ENCODE assay signal across 12 cellular contexts in the genomic region with DNA sequence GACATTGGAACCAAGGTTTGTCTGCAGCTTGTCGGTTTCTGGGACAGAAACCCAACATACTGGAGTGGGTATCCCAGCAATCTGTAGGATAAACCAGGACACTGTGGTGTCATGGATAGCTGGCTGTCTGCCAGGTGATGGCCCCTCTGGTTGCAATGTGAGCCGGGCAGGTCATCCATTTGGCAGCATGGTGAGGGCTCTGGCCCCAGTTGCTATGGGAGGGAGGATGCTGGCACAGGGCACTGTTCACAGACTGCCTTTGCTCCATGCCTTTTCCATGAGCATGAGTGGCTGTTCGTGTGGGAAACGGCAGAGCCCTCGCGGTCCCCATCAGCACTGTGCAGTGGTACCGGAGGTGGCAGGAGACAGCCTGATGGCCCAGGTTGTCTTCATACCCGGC. TPM values are rescaled to one million over a fixed set of nuclear protein-coding genes. Genes with fewer than 3 reads are reported as not detected.
DNase-seq lines count a peak whose midpoint lies in the region; ATAC-seq and TF ChIP-seq lines count a peak whose summit lies in the region.
"Had no signal": no experiment of that assay in that cellular context is flagged by ENCODE, and none has a peak within 500 bp of the region (broad histone marks: within the 10 kb centered on the region; RNA-seq: fewer than 3 reads in every experiment).

No MANE protein-coding gene starts in this region.

- H3K4me1 Mint-ChIP-seq in osteocyte (ENCODE audit: unreplicated experiment), result peaks cover 28% of the 10 kb centered on the region

- no peaks in the 10 kb centered on the region for H3K9me3 ChIP-seq in right cardiac atrium (ENCODE audit: control insufficient read depth, low read length)

- no peak for TF ChIP-seq CTCF in osteocyte (IDR thresholded peaks at IDR 0.05)

- DNase-seq in right cardiac atrium (peak in 2 of 3 donors; percentile 32 to 67), Right ventricle myocardium inferior (ENCODE audit: missing footprints) (no peak), ecto neural progenitor cell (ENCODE audit: low spot score) (peak; percentile 28), osteocyte (ENCODE audit: extremely low spot score, unreplicated experiment) (peak; percentile 76), NCI-H82 treated with DMSO at 0.1 percent for 48 hours (lab: John Stamatoyannopoulos, UW; ENCODE audit: unreplicated experiment) (no peak), NCI-H2029 treated with DMSO at 0.1 percent for 48 hours (lab: John Stamatoyannopoulos, UW) (no peak)
- DNase-seq: CD8-positive, alpha-beta memory T cell; GF-D8; NCI-H1436; NCI-H2081; NCI-H524 treated with DMSO at 0.1 percent for 48 hours had no signal

- no peaks in the 10 kb centered on the region for H3K27me3 ChIP-seq in right cardiac atrium (ENCODE audit: control insufficient read depth, insufficient read depth)

- peaks cover 9% of the 10 kb centered on the region for H3K4me1 ChIP-seq in right cardiac atrium (ENCODE audit: control insufficient read depth, insufficient read depth, low read length)

- H3K27ac Mint-ChIP-seq in osteocyte (ENCODE audit: unreplicated experiment), result no peak overlapping the region
- H3K27ac Mint-ChIP-seq: CD8-positive, alpha-beta memory T cell had no signal

- ATAC-seq in right cardiac atrium, result no peak
- no peak for ATAC-seq in Right ventricle myocardium inferior
- ATAC-seq in HG03097 (IDR thresholded peaks at IDR 0.05; ENCODE audit: low FRiP score, unreplicated experiment), result no peak

- WGBS in right cardiac atrium, result 62% methylated on average over 8 of the region's 8 CpGs

- no peaks in the 10 kb centered on the region for H3K36me3 Mint-ChIP-seq in osteocyte (ENCODE audit: unreplicated experiment)
- H3K36me3 Mint-ChIP-seq: CD8-positive, alpha-beta memory T cell had no signal

- H3K4me3 Mint-ChIP-seq in osteocyte (ENCODE audit: unreplicated experiment), result no peak overlapping the region
- H3K4me3 Mint-ChIP-seq: CD8-positive, alpha-beta memory T cell had no signal

- intact Hi-C loops in right cardiac atrium (cut with DNase I) (loop anchor here (10.0 kb wide), 5 partner anchors 123 to 273 kb away; no protein-coding TSS in a partner anchor), Right ventricle myocardium inferior (cut with DNase I) (loop anchor here (2.0 kb wide), 3 partner anchors 49 to 183 kb away; no protein-coding TSS in a partner anchor)

- no peaks in the 10 kb centered on the region for H3K9me3 Mint-ChIP-seq in osteocyte (ENCODE audit: unreplicated experiment)
- H3K9me3 Mint-ChIP-seq: CD8-positive, alpha-beta memory T cell had no signal

- no peak overlapping the region for H3K27ac ChIP-seq in right cardiac atrium (ENCODE audit: low read length)

- H3K27me3 Mint-ChIP-seq in osteocyte (ENCODE audit: unreplicated experiment), result no peaks in the 10 kb centered on the region

- H3K4me3 ChIP-seq in right cardiac atrium (ENCODE audit: low read length), result no peak overlapping the region

RNA-seq across cellular contexts. Expression of gene S1PR3, which starts 6.4 kb away (rescaled TPM):
- total RNA-seq in right cardiac atrium (10 to 100 TPM; 37.2 to 51.6 (median 38.3) TPM), Right ventricle myocardium inferior (27.5 TPM), osteocyte (1.6 and 2.1 TPM in 2 replicates)
- 24.9 TPM for polyA plus RNA-seq in right cardiac atrium
- polyA plus RNA-seq: CD8-positive, alpha-beta memory T cell had no signal

Comparison
In these comparisons a context has a peak if more than half of its experiments do, and no peak if none do; other contexts are left out.
1. DNase-seq: peak in right cardiac atrium (2 of 3), ecto neural progenitor cell (single experiment) and osteocyte (single experiment); none in Right ventricle myocardium inferior (single experiment), NCI-H82 treated with DMSO at 0.1 percent for 48 hours (single experiment) and NCI-H2029 treated with DMSO at 0.1 percent for 48 hours (single experiment).